8 cellular contexts compared by ENCODE assay signal in the genomic region with DNA sequence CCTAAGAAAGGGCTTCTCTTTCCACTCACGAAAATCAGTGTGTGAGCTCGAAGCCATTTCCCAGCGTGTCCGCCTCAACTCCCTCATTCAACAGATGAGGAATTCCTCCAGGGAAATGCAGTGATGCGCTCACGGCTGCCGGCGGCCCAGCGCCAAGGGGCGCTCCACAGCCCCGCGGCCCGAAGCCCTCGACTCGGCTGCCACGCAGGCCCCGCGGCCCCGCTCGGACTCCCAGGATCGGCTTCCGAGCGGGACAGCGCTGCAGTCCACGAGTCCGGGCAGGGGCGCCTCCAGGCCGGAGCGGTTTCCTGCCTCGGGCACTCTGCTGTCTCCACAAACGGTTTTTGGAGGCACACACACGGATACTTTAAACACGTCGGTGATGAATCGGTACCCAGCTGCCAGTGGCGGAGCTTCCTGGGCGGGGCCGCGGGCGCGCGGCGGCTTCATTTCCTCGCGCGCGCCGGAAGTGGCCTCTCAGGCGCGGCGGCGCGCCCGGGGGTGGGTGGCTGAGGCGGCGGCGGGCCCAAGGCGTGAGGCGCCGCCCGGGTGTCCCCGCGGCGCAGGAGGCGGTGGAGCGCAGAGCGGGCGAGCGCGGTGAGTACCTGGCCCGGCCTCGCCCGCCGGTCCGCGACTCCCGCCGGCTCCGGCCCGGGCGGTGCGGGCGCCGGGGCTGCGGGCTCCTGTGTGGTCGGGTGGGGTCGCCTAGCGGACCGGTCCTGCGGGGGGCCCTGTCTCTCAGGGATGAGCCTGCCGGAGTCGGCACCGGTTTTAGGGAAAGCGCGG. TPM values are rescaled to one million over a fixed set of nuclear protein-coding genes. Genes with fewer than 3 reads are reported as not detected.
DNase-seq lines count a peak whose midpoint lies in the region; ATAC-seq, FAIRE-seq and TF ChIP-seq lines count a peak whose summit lies in the region.

Gene CSGALNACT2, plus strand, starts transcription at position 475 of the 786 bp plus-strand sequence. CDS start 16,705 bp downstream, outside the sequence.

- BruUV-seq in PC-9 (replicated peaks; lab: Mats Ljungman, UMichigan) = TSS peak; percentile 68

- TF ChIP-seq CTCF in D721Med (IDR thresholded peaks at IDR 0.05; ENCODE audit: insufficient read depth, missing control alignments) (no peak), PC-9 (conservative IDR thresholded peaks at IDR 0.05) (no peak)

- H3K4me1 ChIP-seq in HUES64 (ENCODE audit: insufficient read depth, low read length) (peaks cover 6% of the 10 kb centered on the region), PC-9 (replicated peaks; ENCODE audit: insufficient read depth) (peaks cover 28% of the 10 kb centered on the region), muscle layer of colon (ENCODE audit: insufficient read depth, low read length) (peaks cover 4% of the 10 kb centered on the region)

- H3K9me3 ChIP-seq in HUES64 (ENCODE audit: insufficient read depth, low read depth, low read length) = no peaks in the 10 kb centered on the region
- no peaks in the 10 kb centered on the region for H3K9me3 ChIP-seq in PC-9 (ENCODE audit: insufficient read depth, low read depth)
- no peaks in the 10 kb centered on the region for H3K9me3 ChIP-seq in muscle layer of colon (ENCODE audit: low read length)

- peak within 1 kb of the TSS; percentile 100 for H2AFZ ChIP-seq in PC-9

- peaks cover 52% of the 10 kb centered on the region for H3K4me1 Mint-ChIP-seq in activated T-cell treated with anti-CD3 and anti-CD28 coated beads, Interleukin-2, amount 50 U/mL, for 24 hours (ENCODE audit: low read depth)

- no peaks in the 10 kb centered on the region for H3K9me2 ChIP-seq in PC-9 (ENCODE audit: insufficient read depth)

- H3K36me3 Mint-ChIP-seq in activated T-cell treated with anti-CD3 and anti-CD28 coated beads, Interleukin-2, amount 50 U/mL, for 24 hours (ENCODE audit: low read depth) = peaks cover 17% of the 10 kb centered on the region

- peak within 1 kb of the TSS; percentile 96 for H3K4me2 ChIP-seq in PC-9

- POLR2A ChIA-PET in PC-9 (lab: Charles Lee; ENCODE audit: unreplicated experiment) = interaction anchor here (0.5 to 0.8 kb wide), 4 partner anchors 9 to 276 kb away, joined by 3 to 11 read pairs (median 6); partner anchors contain the start of gene HNRNPF

- no peak within 1 kb of the TSS for H3K27ac ChIP-seq in HUES64 (ENCODE audit: low read depth, low read length)
- H3K27ac ChIP-seq in PC-9 = 0 out of 2 replicates have a peak within 1 kb of the TSS, but pooled peaks have one; percentile 7
- H3K27ac ChIP-seq in muscle layer of colon (ENCODE audit: low read depth, low read length) = peak within 1 kb of the TSS; percentile 94

- WGBS in HUES64 = under 1% methylated on average over 93 of the region's 95 CpGs

- no peaks in the 10 kb centered on the region for H3K27me3 Mint-ChIP-seq in activated T-cell treated with anti-CD3 and anti-CD28 coated beads, Interleukin-2, amount 50 U/mL, for 24 hours

- no peak for FAIRE-seq in D721Med (lab: Jason Lieb, UNC)

- no peaks in the 10 kb centered on the region for H4K20me1 ChIP-seq in PC-9 (ENCODE audit: insufficient read depth)

- peak; percentile 56 for ATAC-seq in GM21447 (IDR thresholded peaks at IDR 0.05; ENCODE audit: unreplicated experiment)
- peak; percentile 91 for ATAC-seq in esophagus mucosa

- H3K4me3 ChIP-seq in HUES64 (ENCODE audit: low read length) (peak within 1 kb of the TSS; percentile 77), PC-9 (peak within 1 kb of the TSS; percentile 99), muscle layer of colon (ENCODE audit: low read depth in 1 of 2, low read length in 2 of 2) (peak within 1 kb of the TSS; percentile 76 to 82)

- H3K36me3 ChIP-seq in HUES64 (ENCODE audit: insufficient read depth, low read length) (no peaks in the 10 kb centered on the region), PC-9 (ENCODE audit: low read depth) (no peaks in the 10 kb centered on the region), muscle layer of colon (ENCODE audit: insufficient read depth, low read length) (no peaks in the 10 kb centered on the region)

- peak within 1 kb of the TSS; percentile 72 for H3K9ac ChIP-seq in HUES64 (ENCODE audit: low read depth, low read length)
- H3K9ac ChIP-seq in muscle layer of colon (ENCODE audit: low read length) = peak within 1 kb of the TSS; percentile 75

- CTCF ChIA-PET in PC-9 (lab: Charles Lee) = no interaction called here

- peak within 1 kb of the TSS; percentile 91 for H3K4me3 Mint-ChIP-seq in activated T-cell treated with anti-CD3 and anti-CD28 coated beads, Interleukin-2, amount 50 U/mL, for 24 hours

- H3F3A ChIP-seq in PC-9 (ENCODE audit: insufficient read depth, low read depth) = peaks cover 21% of the 10 kb centered on the region

- peak within 1 kb of the TSS; percentile 97 for H3K27ac Mint-ChIP-seq in activated T-cell treated with anti-CD3 and anti-CD28 coated beads, Interleukin-2, amount 50 U/mL, for 24 hours

- peaks cover 41% of the 10 kb centered on the region for H3K79me2 ChIP-seq in PC-9 (ENCODE audit: low read depth)

- no peaks in the 10 kb centered on the region for H3K9me3 Mint-ChIP-seq in activated T-cell treated with anti-CD3 and anti-CD28 coated beads, Interleukin-2, amount 50 U/mL, for 24 hours

- H3K27me3 ChIP-seq in HUES64 (ENCODE audit: insufficient read depth, low read length) (peaks cover 22% of the 10 kb centered on the region), PC-9 (ENCODE audit: insufficient read depth, low read depth) (no peaks in the 10 kb centered on the region), muscle layer of colon (ENCODE audit: control insufficient read depth in 1 of 2, insufficient read depth in 2 of 2, low read length in 2 of 2) (no peaks in the 10 kb centered on the region)

- DNase-seq in D721Med (ENCODE audit: insufficient read length, low spot score) (peak; percentile 74), PC-9 (peak; percentile 64 to 85)
- peak; percentile 92 for DNase-seq in activated T-cell treated with anti-CD3 and anti-CD28 coated beads, Interleukin-2, amount 50 U/mL, for 24 hours
- DNase-seq in stimulated activated CD8-positive, alpha-beta memory T cell treated with anti-CD3 and anti-CD28 coated beads, Interleukin-7, amount 100 ng/mL, for 1 hour (ENCODE audit: low read depth in 2 of 2) = peak; percentile 74 to 79

- intact Hi-C loops in PC-9 (cut with micrococcal nuclease; ENCODE audit: unreplicated experiment) = loop anchor here (2.0 kb wide), 1 partner anchor 213 kb away; no protein-coding TSS in a partner anchor

RNA-seq across cellular contexts. Expression of gene CSGALNACT2, which starts in this region (rescaled TPM):
- 5.1 TPM for polyA plus RNA-seq in HUES64 (2013, experiment 1 of 2)
- polyA plus RNA-seq in HUES64 (2013, experiment 2 of 2) = 6.1 TPM
- total RNA-seq in PC-9 (2021) (7.2 and 8.5 TPM in 2 replicates), esophagus mucosa (4.9 TPM)
